1 cellular context compared by ENCODE assay signal in genomic region chr15:95972812-95973211, GRCh38.
TF ChIP-seq lines count a peak whose summit lies in the region.

No MANE protein-coding gene starts in this region.

TF ChIP-seq in IMR-90, 13 proteins besides CTCF, POLR2A, EP300 and RAD21:
- no peak for TF ChIP-seq FOS (IDR thresholded peaks at IDR 0.05; ENCODE audit: low read depth, low read length)
- TF ChIP-seq RCOR1 (IDR thresholded peaks at IDR 0.05; ENCODE audit: insufficient replicate concordance, low read length) = no peak
- TF ChIP-seq USF2 (IDR thresholded peaks at IDR 0.05; ENCODE audit: low read depth, low read length) = no peak
- no peak for TF ChIP-seq ELK1 (IDR thresholded peaks at IDR 0.05; ENCODE audit: borderline replicate concordance, low read depth, low read length)
- no peak for TF ChIP-seq NFE2L2 (IDR thresholded peaks at IDR 0.05; ENCODE audit: low read depth, low read length)
- TF ChIP-seq SMC3 (IDR thresholded peaks at IDR 0.05; ENCODE audit: low read depth, low read length) = no peak
- no peak for TF ChIP-seq MAZ (IDR thresholded peaks at IDR 0.05; ENCODE audit: borderline replicate concordance, low read depth, low read length)
- no peak for TF ChIP-seq BHLHE40 (IDR thresholded peaks at IDR 0.05; ENCODE audit: low read depth, low read length)
- no peak for TF ChIP-seq MAFK (IDR thresholded peaks at IDR 0.05; ENCODE audit: low read depth, low read length)
- no peak for TF ChIP-seq CHD1 (IDR thresholded peaks at IDR 0.05; ENCODE audit: low read depth, low read length)
- TF ChIP-seq MXI1 (IDR thresholded peaks at IDR 0.05; ENCODE audit: borderline replicate concordance, low read depth, low read length) = no peak
- TF ChIP-seq CEBPB (IDR thresholded peaks at IDR 0.05; ENCODE audit: low read depth, low read length) = no peak
- no peak for TF ChIP-seq RFX5 (IDR thresholded peaks at IDR 0.05; ENCODE audit: low read depth, low read length)
